In the genomic region with DNA sequence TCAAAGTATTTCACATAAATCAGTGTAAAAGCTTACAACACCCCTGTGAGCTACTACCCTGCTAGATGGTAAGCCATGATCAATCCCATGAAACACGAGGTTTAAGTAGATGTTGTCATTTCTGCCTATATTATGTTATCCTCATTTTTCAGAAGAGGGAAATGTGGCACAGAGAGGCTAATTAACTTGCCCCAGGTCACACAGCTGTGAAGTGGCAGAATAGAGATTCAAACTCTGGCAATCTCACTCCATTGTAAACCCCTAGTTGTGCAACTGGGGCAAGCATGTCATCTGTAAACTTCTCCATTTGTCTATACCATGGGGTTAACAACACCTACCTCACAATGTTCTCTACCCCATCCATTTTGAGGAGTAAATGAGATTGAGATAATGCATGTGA, we compare ENCODE assay signal across 3 cellular contexts.
TF ChIP-seq lines count a peak whose summit lies in the region.

No MANE protein-coding gene starts in this region.

TF ChIP-seq in K562, 482 proteins besides CTCF, POLR2A, EP300 and RAD21:
- TF ChIP-seq SNRNP70 (optimal IDR thresholded peaks at IDR 0.05; ENCODE audit: low read depth, low read length), result no peak
- TF ChIP-seq SOX6 (IDR thresholded peaks at IDR 0.05), result no peak
- no peak for TF ChIP-seq POLR3A (IDR thresholded peaks at IDR 0.05; ENCODE audit: borderline replicate concordance, extremely low read depth, insufficient read depth, insufficient read length)
- TF ChIP-seq STAG1 (CRISPR knock-in tag; IDR thresholded peaks at IDR 0.05; ENCODE audit: borderline replicate concordance), result no peak
- TF ChIP-seq RBM25 (IDR thresholded peaks at IDR 0.05; ENCODE audit: low read depth, low read length, severe bottlenecking), result peak; percentile 67
- TF ChIP-seq ZFP36 (IDR thresholded peaks at IDR 0.05; ENCODE audit: low read depth, low read length, partially characterized antibody), result peak; percentile 41

TF ChIP-seq in H1, 55 proteins besides CTCF, POLR2A, EP300 and RAD21:
- TF ChIP-seq KDM1A (IDR thresholded peaks at IDR 0.05; ENCODE audit: borderline replicate concordance, low read length), result peak; percentile 60; the same call in 1 of the 2 replicates
- no peak for TF ChIP-seq HDAC6 (IDR thresholded peaks at IDR 0.05; ENCODE audit: low read depth, low read length)
- TF ChIP-seq CREB1 (IDR thresholded peaks at IDR 0.05), result no peak

TF ChIP-seq in GM12891, 5 proteins besides CTCF, POLR2A, EP300 and RAD21:
- TF ChIP-seq SPI1 (IDR thresholded peaks at IDR 0.05; ENCODE audit: low read depth, low read length) (no peak), POLR2AphosphoS5 (IDR thresholded peaks at IDR 0.05; ENCODE audit: low read depth, low read length) (no peak), POU2F2 (IDR thresholded peaks at IDR 0.05; ENCODE audit: low read depth, low read length) (no peak), PAX5 (IDR thresholded peaks at IDR 0.05; ENCODE audit: insufficient read depth, low read length, severe bottlenecking) (no peak), TAF1 (IDR thresholded peaks at IDR 0.05; ENCODE audit: low read depth, low read length) (no peak)
